Comparison of ENCODE assay signal across 8 cellular contexts in genomic region chr2:238202326-238203103, GRCh38. TPM values are rescaled to one million over a fixed set of nuclear protein-coding genes. Genes with fewer than 3 reads are reported as not detected.
DNase-seq lines count a peak whose midpoint lies in the region; ATAC-seq and TF ChIP-seq lines count a peak whose summit lies in the region.

No MANE protein-coding gene starts in this region.

- H3K27me3 ChIP-seq in CD4-positive, alpha-beta memory T cell (ENCODE audit: insufficient read depth, low read length): no peaks in the 10 kb centered on the region
- no peaks in the 10 kb centered on the region for H3K27me3 ChIP-seq in rectal smooth muscle tissue (ENCODE audit: control insufficient read depth, insufficient read depth, low read length)

- H3K9ac ChIP-seq in rectal smooth muscle tissue (ENCODE audit: low read length): peak overlapping the region; percentile 85

- no peaks in the 10 kb centered on the region for H3K9me3 Mint-ChIP-seq in CD4-positive, alpha-beta memory T cell
- no peaks in the 10 kb centered on the region for H3K9me3 Mint-ChIP-seq in activated CD4-positive, alpha-beta memory T cell treated with anti-CD3 and anti-CD28 coated beads, Interleukin-2, amount 10 ng/mL, durations not matched to agents 7 days and 5 days

- H3K27ac ChIP-seq in CD4-positive, alpha-beta memory T cell (ENCODE audit: low read depth, low read length): peak overlapping the region; percentile 79
- peak overlapping the region; percentile 94 for H3K27ac ChIP-seq in rectal smooth muscle tissue (ENCODE audit: low read depth, low read length)

- no peaks in the 10 kb centered on the region for H3K27me3 Mint-ChIP-seq in CD4-positive, alpha-beta memory T cell
- H3K27me3 Mint-ChIP-seq in activated CD4-positive, alpha-beta memory T cell treated with anti-CD3 and anti-CD28 coated beads, Interleukin-2, amount 10 ng/mL, durations not matched to agents 7 days and 5 days: peaks cover 2% of the 10 kb centered on the region

- POLR2A ChIA-PET in CD4-positive, alpha-beta memory T cell (lab: Charles Lee; ENCODE audit: partially characterized antibody): interaction anchor here (0.5 to 3.4 kb wide), 13 partner anchors 13 to 510 kb away, joined by 3 to 17 read pairs (median 5); partner anchors contain the start of genes HES6 and SCLY
- POLR2A ChIA-PET in activated CD4-positive, alpha-beta memory T cell treated with anti-CD3 and anti-CD28 coated beads, Interleukin-2, amount 10 ng/mL, durations not matched to agents 7 days and 5 days (lab: Charles Lee): interaction anchor here (0.7 to 3.1 kb wide), 13 partner anchors 9 to 513 kb away, joined by 3 to 15 read pairs (median 4); partner anchors contain the start of genes PER2 and SCLY

- CTCF ChIA-PET in CD4-positive, alpha-beta memory T cell (lab: Charles Lee; ENCODE audit: partially characterized antibody): interaction anchor here (0.9 to 1.2 kb wide), 4 partner anchors 16 to 690 kb away, joined by 3 to 9 read pairs (median 4); no protein-coding TSS in a partner anchor
- CTCF ChIA-PET in activated CD4-positive, alpha-beta memory T cell treated with anti-CD3 and anti-CD28 coated beads, Interleukin-2, amount 10 ng/mL, durations not matched to agents 7 days and 5 days (lab: Charles Lee): interaction anchor here (0.7 to 1.3 kb wide), 6 partner anchors 39 to 840 kb away, joined by 3 to 9 read pairs (median 3); no protein-coding TSS in a partner anchor

- TF ChIP-seq CTCF in fibroblast of the aortic adventitia (IDR thresholded peaks at IDR 0.05; ENCODE audit: insufficient read depth, low read length): no peak

- intact Hi-C loops in CD4-positive, alpha-beta memory T cell (cut with micrococcal nuclease): loop anchor here (1.0 to 5.0 kb wide), 7 partner anchors 29 to 530 kb away; partner anchors contain the start of genes HES6, PER2 and TRAF3IP1

- H3K36me3 ChIP-seq in CD4-positive, alpha-beta memory T cell (ENCODE audit: insufficient read depth, low read length): no peaks in the 10 kb centered on the region
- no peaks in the 10 kb centered on the region for H3K36me3 ChIP-seq in rectal smooth muscle tissue (ENCODE audit: control insufficient read depth, insufficient read depth, low read length)

- ATAC-seq in HG02840 (IDR thresholded peaks at IDR 0.05; ENCODE audit: low FRiP score, unreplicated experiment): peak; percentile 3
- no peak for ATAC-seq in HG02571 (IDR thresholded peaks at IDR 0.05; ENCODE audit: unreplicated experiment)
- no peak for ATAC-seq in HG03280 (IDR thresholded peaks at IDR 0.05; ENCODE audit: unreplicated experiment)

- no peaks in the 10 kb centered on the region for H3K9me3 ChIP-seq in CD4-positive, alpha-beta memory T cell (ENCODE audit: control insufficient read depth in 1 of 2, low read length in 2 of 2)

- peak overlapping the region; percentile 87 to 94 (median 91) for H3K4me3 Mint-ChIP-seq in CD4-positive, alpha-beta memory T cell
- peak overlapping the region; percentile 82 for H3K4me3 Mint-ChIP-seq in activated CD4-positive, alpha-beta memory T cell treated with anti-CD3 and anti-CD28 coated beads, Interleukin-2, amount 10 ng/mL, durations not matched to agents 7 days and 5 days

- H3K4me1 Mint-ChIP-seq in CD4-positive, alpha-beta memory T cell: peaks cover 32 to 51% (median 40%) of the 10 kb centered on the region in 4 donors
- H3K4me1 Mint-ChIP-seq in activated CD4-positive, alpha-beta memory T cell treated with anti-CD3 and anti-CD28 coated beads, Interleukin-2, amount 10 ng/mL, durations not matched to agents 7 days and 5 days: peaks cover 49% of the 10 kb centered on the region

- peaks cover 3 to 19% of the 10 kb centered on the region in 2 donors for H3K36me3 Mint-ChIP-seq in CD4-positive, alpha-beta memory T cell
- peaks cover 12% of the 10 kb centered on the region for H3K36me3 Mint-ChIP-seq in activated CD4-positive, alpha-beta memory T cell treated with anti-CD3 and anti-CD28 coated beads, Interleukin-2, amount 10 ng/mL, durations not matched to agents 7 days and 5 days (ENCODE audit: low read depth)

- H3K4me1 ChIP-seq in CD4-positive, alpha-beta memory T cell (ENCODE audit: insufficient read depth, low read length): peaks cover 56% of the 10 kb centered on the region
- H3K4me1 ChIP-seq in rectal smooth muscle tissue (ENCODE audit: control insufficient read depth, insufficient read depth, low read length): peaks cover 23% of the 10 kb centered on the region

- peak in 2 of 5 donors; percentile 10 to 58 for DNase-seq in CD4-positive, alpha-beta memory T cell
- DNase-seq in activated CD4-positive, alpha-beta memory T cell treated with anti-CD3 and anti-CD28 coated beads, Interleukin-2, amount 10 ng/mL, durations not matched to agents 7 days and 5 days: no peak
- DNase-seq in fibroblast of the aortic adventitia (ENCODE audit: low read depth) (peak; percentile 39), NCI-H2081 treated with DMSO at 0.1 percent for 48 hours (lab: John Stamatoyannopoulos, UW) (no peak)

- H3K27ac Mint-ChIP-seq in CD4-positive, alpha-beta memory T cell: peak overlapping the region; percentile 89 to 97 (median 93)
- H3K27ac Mint-ChIP-seq in activated CD4-positive, alpha-beta memory T cell treated with anti-CD3 and anti-CD28 coated beads, Interleukin-2, amount 10 ng/mL, durations not matched to agents 7 days and 5 days: peak overlapping the region; percentile 81

- H3K4me3 ChIP-seq in CD4-positive, alpha-beta memory T cell (ENCODE audit: low read length in 2 of 2): peak overlapping the region; percentile 30 to 72
- H3K4me3 ChIP-seq in fibroblast of the aortic adventitia (ENCODE audit: low read depth, low read length) (peak overlapping the region; percentile 85), rectal smooth muscle tissue (ENCODE audit: low read length) (peak overlapping the region; percentile 77)

RNA-seq across cellular contexts. Expression of gene ILKAP, which starts 1.0 kb away (rescaled TPM):
- 10 to 100 TPM; 78.2 to 87.8 TPM for total RNA-seq in CD4-positive, alpha-beta memory T cell
- polyA plus RNA-seq in CD4-positive, alpha-beta memory T cell: 10 to 100 TPM; 44.4 to 48.3 TPM
- 10 to 100 TPM; 50.8 to 54.3 TPM for total RNA-seq in activated CD4-positive, alpha-beta memory T cell treated with anti-CD3 and anti-CD28 coated beads, Interleukin-2, amount 10 ng/mL, durations not matched to agents 7 days and 5 days
- 18.6 and 19.0 TPM in 2 replicates for total RNA-seq in fibroblast of the aortic adventitia (ENCODE audit: low replicate concordance)

RNA-seq across cellular contexts. Expression of gene HES6, which starts 37.3 kb away (rescaled TPM):
- 1 to 10 TPM in 1 of 2 experiments, under 1 TPM in 1; 0.67 to 2.1 TPM for total RNA-seq in CD4-positive, alpha-beta memory T cell
- polyA plus RNA-seq in CD4-positive, alpha-beta memory T cell: 1 to 10 TPM in 1 of 2 donors, under 1 TPM in 1; 0.99 to 4.9 TPM
- 1 to 10 TPM; 2.7 to 3.7 TPM for total RNA-seq in activated CD4-positive, alpha-beta memory T cell treated with anti-CD3 and anti-CD28 coated beads, Interleukin-2, amount 10 ng/mL, durations not matched to agents 7 days and 5 days
- total RNA-seq in fibroblast of the aortic adventitia (ENCODE audit: low replicate concordance): 1.6 and 6.6 TPM in 2 replicates

RNA-seq across cellular contexts. Expression of gene ERFE, which starts 43.7 kb away (rescaled TPM):
- total RNA-seq in CD4-positive, alpha-beta memory T cell: not detected
- not detected for polyA plus RNA-seq in CD4-positive, alpha-beta memory T cell
- total RNA-seq in activated CD4-positive, alpha-beta memory T cell treated with anti-CD3 and anti-CD28 coated beads, Interleukin-2, amount 10 ng/mL, durations not matched to agents 7 days and 5 days: not detected
- total RNA-seq in fibroblast of the aortic adventitia (ENCODE audit: low replicate concordance): 2.8 and 3.4 TPM in 2 replicates
